Comparison of ENCODE assay signal across 1 cellular context in the genomic region with DNA sequence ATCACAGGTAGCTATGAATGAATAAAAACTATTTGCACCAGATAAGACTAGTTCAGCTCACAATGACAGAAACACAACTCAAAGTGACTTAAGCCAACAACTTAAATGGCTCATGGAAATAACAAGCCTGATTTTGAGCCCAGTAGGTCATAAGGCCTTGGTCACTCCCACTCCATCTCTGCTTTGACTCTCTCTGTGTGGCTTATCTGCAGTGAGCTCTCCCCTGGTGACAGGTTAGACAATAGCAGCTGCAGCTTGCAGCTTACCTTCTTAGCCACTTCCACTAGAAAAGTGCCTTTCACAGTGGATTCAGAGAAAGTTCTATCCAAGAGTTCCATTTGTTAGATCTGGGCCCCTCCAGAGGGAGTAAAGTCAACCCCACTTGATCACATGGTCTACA.
TF ChIP-seq lines count a peak whose summit lies in the region.

No MANE protein-coding gene starts in this region.

TF ChIP-seq in WTC11, 78 proteins besides CTCF, POLR2A, EP300 and RAD21 (continued from another document):
- TF ChIP-seq, protein P1, sequence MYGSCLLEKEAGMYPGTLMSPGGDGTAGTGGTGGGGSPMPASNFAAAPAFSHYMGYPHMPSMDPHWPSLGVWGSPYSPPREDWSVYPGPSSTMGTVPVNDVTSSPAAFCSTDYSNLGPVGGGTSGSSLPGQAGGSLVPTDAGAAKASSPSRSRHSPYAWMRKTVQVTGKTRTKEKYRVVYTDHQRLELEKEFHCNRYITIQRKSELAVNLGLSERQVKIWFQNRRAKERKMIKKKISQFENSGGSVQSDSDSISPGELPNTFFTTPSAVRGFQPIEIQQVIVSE (CRISPR knock-in tag; IDR thresholded peaks at IDR 0.05; ENCODE audit: borderline replicate concordance), result no peak
- TF ChIP-seq OVOL2 (CRISPR knock-in tag; IDR thresholded peaks at IDR 0.05; ENCODE audit: borderline replicate concordance) (no peak), ETV6 (CRISPR knock-in tag; IDR thresholded peaks at IDR 0.05) (no peak), SMAD4 (CRISPR knock-in tag; IDR thresholded peaks at IDR 0.05) (no peak)
- TF ChIP-seq, protein P2, sequence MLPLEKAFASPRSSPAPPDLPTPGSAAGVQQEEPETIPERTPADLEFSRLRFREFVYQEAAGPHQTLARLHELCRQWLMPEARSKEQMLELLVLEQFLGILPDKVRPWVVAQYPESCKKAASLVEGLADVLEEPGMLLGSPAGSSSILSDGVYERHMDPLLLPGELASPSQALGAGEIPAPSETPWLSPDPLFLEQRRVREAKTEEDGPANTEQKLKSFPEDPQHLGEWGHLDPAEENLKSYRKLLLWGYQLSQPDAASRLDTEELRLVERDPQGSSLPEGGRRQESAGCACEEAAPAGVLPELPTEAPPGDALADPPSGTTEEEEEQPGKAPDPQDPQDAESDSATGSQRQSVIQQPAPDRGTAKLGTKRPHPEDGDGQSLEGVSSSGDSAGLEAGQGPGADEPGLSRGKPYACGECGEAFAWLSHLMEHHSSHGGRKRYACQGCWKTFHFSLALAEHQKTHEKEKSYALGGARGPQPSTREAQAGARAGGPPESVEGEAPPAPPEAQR (CRISPR knock-in tag; IDR thresholded peaks at IDR 0.05), result no peak
TF ChIP-seq in WTC11: peak in this region for 0.
